In genomic region chr1:68918563-68918962, GRCh38 we compare ENCODE assay signal across 18 cellular contexts.
"Had no signal": no experiment of that assay in that cellular context is flagged by ENCODE, and none has a peak within 500 bp of the region (broad histone marks: within the 10 kb centered on the region; RNA-seq: fewer than 3 reads in every experiment).

No MANE protein-coding gene starts in this region.

- DNase-seq: activated CD4-positive, alpha-beta memory T cell treated with anti-CD3 and anti-CD28 coated beads for 36 hours; activated CD4-positive, alpha-beta T cell treated with anti-CD3 and anti-CD28 coated beads for 4 hours; activated gamma-delta T cell; activated naive CD4-positive, alpha-beta T cell treated with anti-CD3 and anti-CD28 coated beads, Interleukin-2, amount 50 U/mL, for 16 hours; activated naive CD8-positive, alpha-beta T cell treated with anti-CD3 and anti-CD28 coated beads, Interleukin-2, amount 50 U/mL, for 24 hours; activated T-cell treated with anti-CD3 and anti-CD28 coated beads, Interleukin-2, amount 50 U/mL, for 72 hours; body of pancreas; heart right ventricle; kidney; left ventricle myocardium superior; midbrain; natural killer cell; stimulated activated CD4-positive, alpha-beta T cell treated with anti-CD3 and anti-CD28 coated beads, Interleukin-4, amount 100 ng/mL, for 1 hour; stimulated activated naive CD8-positive, alpha-beta T cell treated with anti-CD3 and anti-CD28 coated beads, Interleukin-15, Interleukin-2, amounts not matched to agents 100 U/mL and 50 U/mL, for 24 hours; T-helper 9 cell; thyroid gland; upper lobe of right lung had no signal

- ATAC-seq: activated naive CD8-positive, alpha-beta T cell treated with anti-CD3 and anti-CD28 coated beads, Interleukin-2, amount 50 U/mL, for 24 hours; activated T-cell treated with anti-CD3 and anti-CD28 coated beads, Interleukin-2, amount 50 U/mL, for 72 hours; body of pancreas; left ventricle myocardium superior; natural killer cell; stimulated activated naive CD8-positive, alpha-beta T cell treated with anti-CD3 and anti-CD28 coated beads, Interleukin-15, Interleukin-2, amounts not matched to agents 100 U/mL and 50 U/mL, for 24 hours; upper lobe of right lung; WTC11 had no signal
